In genomic region chr16:3004781-3005284, GRCh38 we compare ENCODE assay signal across 8 cellular contexts. TPM values are rescaled to one million over a fixed set of nuclear protein-coding genes. Genes with fewer than 3 reads are reported as not detected.
DNase-seq lines count a peak whose midpoint lies in the region; ATAC-seq, FAIRE-seq and TF ChIP-seq lines count a peak whose summit lies in the region.

No MANE protein-coding gene starts in this region.

- H3K4me1 ChIP-seq in A549 (peaks cover 15% of the 10 kb centered on the region; the same call in 2 of the 3 replicates), foreskin keratinocyte (peaks cover 1% of the 10 kb centered on the region)

- H3K9me3 ChIP-seq in A549: no peaks in the 10 kb centered on the region

- DNase-seq in A549 (ENCODE audit: low read depth in 1 of 2, low spot score in 1 of 2) (peak in 1 of 2 experiments; percentile 36), left kidney (ENCODE audit: low read depth, low spot score) (peak; percentile 61), frontal cortex (ENCODE audit: low spot score in 2 of 2) (no peak), foreskin keratinocyte (no peak), NCI-H1694 treated with DMSO at 0.1 percent for 48 hours (lab: John Stamatoyannopoulos, UW) (no peak), NCI-H2107 treated with DMSO at 0.1 percent for 48 hours (lab: John Stamatoyannopoulos, UW; ENCODE audit: unreplicated experiment) (no peak)

- in situ Hi-C loops in GM18951 (cut with MboI; ENCODE audit: low sequenced_read_pairs, unreplicated experiment): no loop called here

- TF ChIP-seq POLR2A in A549 (IDR thresholded peaks at IDR 0.05; ENCODE audit: low read length) (no peak; the same call in 1 of the 2 replicates), GM18951 (IDR thresholded peaks at IDR 0.05; ENCODE audit: extremely low read depth, insufficient read depth, insufficient read length) (peak; percentile 8)

- TF ChIP-seq CTCF in A549 (IDR thresholded peaks at IDR 0.05): no peak
- no peak for TF ChIP-seq CTCF in VCaP (conservative IDR thresholded peaks at IDR 0.05)
- no peak for TF ChIP-seq CTCF in foreskin keratinocyte (conservative IDR thresholded peaks at IDR 0.05)

- CTCF ChIA-PET in A549 (lab: Yijun Ruan, JAX): interaction anchor here (1.2 to 14.8 kb wide), 4 partner anchors 10 to 25 kb away, joined by 3 to 214 read pairs (median 64); partner anchors contain the start of genes CLDN6, HCFC1R1, THOC6 and TNFRSF12A

- POLR2A ChIA-PET in A549 (lab: Yijun Ruan, JAX): interaction anchor here (1.7 to 9.6 kb wide), 2 partner anchors 17 to 24 kb away, joined by 7 to 107 read pairs; partner anchors contain the start of genes HCFC1R1, THOC6 and TNFRSF12A

- peak overlapping the region; percentile 76 to 87 for H3K27ac ChIP-seq in A549
- H3K27ac ChIP-seq in VCaP: peak overlapping the region; percentile 69
- H3K27ac ChIP-seq in foreskin keratinocyte: no peak overlapping the region

- ATAC-seq in A549: peak in 1 of 2 experiments; percentile 5; a peak in 1 of 6 replicates
- no peak for ATAC-seq in foreskin keratinocyte

- peak overlapping the region; percentile 65 for H3K4me3 ChIP-seq in A549

- H3K27me3 ChIP-seq in foreskin keratinocyte: peaks cover 7% of the 10 kb centered on the region

- no peak for TF ChIP-seq EP300 in A549 (IDR thresholded peaks at IDR 0.05)

- no peak for FAIRE-seq in A549 (lab: Jason Lieb, UNC)
- FAIRE-seq in frontal cortex (lab: Jason Lieb, UNC): no peak

- TF ChIP-seq RAD21 in A549 (conservative IDR thresholded peaks at IDR 0.05 in 1 of 2, IDR thresholded peaks at IDR 0.05 in 1 of 2): no peak

- WGBS in A549 (ENCODE audit: missing lambda C conversion rate): 24% methylated on average over 15 of the region's 25 CpGs

- peak overlapping the region; percentile 100 for H3K4me2 ChIP-seq in A549

TF ChIP-seq in A549, 52 proteins besides CTCF, POLR2A, EP300 and RAD21:
- TF ChIP-seq RCOR1 (IDR thresholded peaks at IDR 0.05; ENCODE audit: low read depth, low read length) (no peak), CHD4 (IDR thresholded peaks at IDR 0.05; ENCODE audit: borderline replicate concordance) (no peak), E2F6 (IDR thresholded peaks at IDR 0.05; ENCODE audit: borderline replicate concordance, low read depth) (no peak), HOXA7 (CRISPR knock-in tag; IDR thresholded peaks at IDR 0.05) (no peak), CEBPB (IDR thresholded peaks at IDR 0.05) (no peak), POLR2AphosphoS2 (conservative IDR thresholded peaks at IDR 0.05; ENCODE audit: low read length) (no peak), FOSB (CRISPR knock-in tag; IDR thresholded peaks at IDR 0.05) (no peak), HDAC2 (IDR thresholded peaks at IDR 0.05) (no peak), JUN (IDR thresholded peaks at IDR 0.05) (no peak), RARB (CRISPR knock-in tag; IDR thresholded peaks at IDR 0.05) (no peak), RFX5 (IDR thresholded peaks at IDR 0.05) (no peak)

RNA-seq across cellular contexts. Expression of gene CLDN9, which starts 7.9 kb away (rescaled TPM):
- polyA plus RNA-seq in A549 (2011; rRNA removed) (0.03 and 0.12 TPM in 2 replicates), A549 (2017; fragmentation: RNase III; extraction: RNeasy Plus Mini Kit Qiagen cat#74134 plus additional on column Dnase treatment) (0.06 to 0.16 TPM (median 0.12 TPM) in 3 replicates), foreskin keratinocyte (0.06 TPM in 1 of 2 replicates, not detected in the other)
- 0.12 and 0.22 TPM in 2 replicates for polyA plus RNA-seq in A549 (2012; cell fraction: cytosol; rRNA removed)
- 1.1 and 1.8 TPM in 2 replicates for polyA plus RNA-seq in A549 (2012; cell fraction: nucleus; rRNA removed)
- 0.15 and 0.17 TPM in 2 replicates for polyA minus RNA-seq in A549 (2011; rRNA and poly(A)+ RNA removed)
- total RNA-seq in frontal cortex (not detected), foreskin keratinocyte (not detected in 2 replicates)

RNA-seq across cellular contexts. Expression of gene CLDN6, which starts 13.2 kb away (rescaled TPM):
- polyA plus RNA-seq in A549 (2011; rRNA removed): 0.11 TPM in 1 of 2 replicates, not detected in the other
- polyA plus RNA-seq in A549 (2012; cell fraction: cytosol; rRNA removed): 0.12 and 0.18 TPM in 2 replicates
- 0.34 and 0.35 TPM in 2 replicates for polyA plus RNA-seq in A549 (2012; cell fraction: nucleus; rRNA removed)
- 0.13 to 0.25 TPM (median 0.20 TPM) in 3 replicates for polyA plus RNA-seq in A549 (2017; fragmentation: RNase III; extraction: RNeasy Plus Mini Kit Qiagen cat#74134 plus additional on column Dnase treatment)
- polyA minus RNA-seq in A549 (2011; rRNA and poly(A)+ RNA removed): 0.24 and 1.0 TPM in 2 replicates
- 0.41 TPM for total RNA-seq in frontal cortex
- total RNA-seq in foreskin keratinocyte: 0.11 and 0.14 TPM in 2 replicates
- polyA plus RNA-seq in foreskin keratinocyte: 0.16 and 0.28 TPM in 2 replicates

RNA-seq across cellular contexts. Expression of gene TNFRSF12A, which starts 15.3 kb away (rescaled TPM):
- 89.0 and 111 TPM in 2 replicates for polyA plus RNA-seq in A549 (2011; rRNA removed)
- 356 and 491 TPM in 2 replicates for polyA plus RNA-seq in A549 (2012; cell fraction: cytosol; rRNA removed)
- 495 and 554 TPM in 2 replicates for polyA plus RNA-seq in A549 (2012; cell fraction: nucleus; rRNA removed)
- polyA plus RNA-seq in A549 (2017; fragmentation: RNase III; extraction: RNeasy Plus Mini Kit Qiagen cat#74134 plus additional on column Dnase treatment): 295 to 325 TPM (median 314 TPM) in 3 replicates
- 47.6 and 67.3 TPM in 2 replicates for polyA minus RNA-seq in A549 (2011; rRNA and poly(A)+ RNA removed)
- 0.82 TPM for total RNA-seq in frontal cortex
- total RNA-seq in foreskin keratinocyte: 435 and 449 TPM in 2 replicates
- polyA plus RNA-seq in foreskin keratinocyte: 645 and 656 TPM in 2 replicates

RNA-seq across cellular contexts. Expression of gene HCFC1R1, which starts 18.9 kb away (rescaled TPM):
- polyA plus RNA-seq in A549 (2011; rRNA removed): 46.4 and 60.3 TPM in 2 replicates
- polyA plus RNA-seq in A549 (2012; cell fraction: cytosol; rRNA removed): 128 and 183 TPM in 2 replicates
- polyA plus RNA-seq in A549 (2012; cell fraction: nucleus; rRNA removed): 74.6 and 88.1 TPM in 2 replicates
- polyA plus RNA-seq in A549 (2017; fragmentation: RNase III; extraction: RNeasy Plus Mini Kit Qiagen cat#74134 plus additional on column Dnase treatment): 131 to 199 TPM (median 179 TPM) in 3 replicates
- polyA minus RNA-seq in A549 (2011; rRNA and poly(A)+ RNA removed): 39.3 and 47.7 TPM in 2 replicates
- 15.5 TPM for total RNA-seq in frontal cortex
- total RNA-seq in foreskin keratinocyte: 105 and 110 TPM in 2 replicates
- 163 and 169 TPM in 2 replicates for polyA plus RNA-seq in foreskin keratinocyte

RNA-seq across cellular contexts. Expression of gene THOC6, which starts 19.0 kb away (rescaled TPM):
- 31.8 and 32.5 TPM in 2 replicates for polyA plus RNA-seq in A549 (2011; rRNA removed)
- 72.2 and 84.2 TPM in 2 replicates for polyA plus RNA-seq in A549 (2012; cell fraction: cytosol; rRNA removed)
- polyA plus RNA-seq in A549 (2012; cell fraction: nucleus; rRNA removed): 171 and 186 TPM in 2 replicates
- 48.7 to 56.5 TPM (median 53.2 TPM) in 3 replicates for polyA plus RNA-seq in A549 (2017; fragmentation: RNase III; extraction: RNeasy Plus Mini Kit Qiagen cat#74134 plus additional on column Dnase treatment)
- 41.4 and 51.4 TPM in 2 replicates for polyA minus RNA-seq in A549 (2011; rRNA and poly(A)+ RNA removed)
- total RNA-seq in frontal cortex: 6.1 TPM
- 30.2 and 39.4 TPM in 2 replicates for total RNA-seq in foreskin keratinocyte
- polyA plus RNA-seq in foreskin keratinocyte: 39.2 and 48.9 TPM in 2 replicates

Comparison
In these comparisons a context has a peak if more than half of its experiments do, and no peak if none do; other contexts are left out.
1. RNA of gene TNFRSF12A, which starts 15.3 kb away (total RNA-seq): 435 to 449 TPM in foreskin keratinocyte; 0.82 TPM in frontal cortex (single experiment); every median in the first group is over 100 times any median in the second.